In the genomic region with DNA sequence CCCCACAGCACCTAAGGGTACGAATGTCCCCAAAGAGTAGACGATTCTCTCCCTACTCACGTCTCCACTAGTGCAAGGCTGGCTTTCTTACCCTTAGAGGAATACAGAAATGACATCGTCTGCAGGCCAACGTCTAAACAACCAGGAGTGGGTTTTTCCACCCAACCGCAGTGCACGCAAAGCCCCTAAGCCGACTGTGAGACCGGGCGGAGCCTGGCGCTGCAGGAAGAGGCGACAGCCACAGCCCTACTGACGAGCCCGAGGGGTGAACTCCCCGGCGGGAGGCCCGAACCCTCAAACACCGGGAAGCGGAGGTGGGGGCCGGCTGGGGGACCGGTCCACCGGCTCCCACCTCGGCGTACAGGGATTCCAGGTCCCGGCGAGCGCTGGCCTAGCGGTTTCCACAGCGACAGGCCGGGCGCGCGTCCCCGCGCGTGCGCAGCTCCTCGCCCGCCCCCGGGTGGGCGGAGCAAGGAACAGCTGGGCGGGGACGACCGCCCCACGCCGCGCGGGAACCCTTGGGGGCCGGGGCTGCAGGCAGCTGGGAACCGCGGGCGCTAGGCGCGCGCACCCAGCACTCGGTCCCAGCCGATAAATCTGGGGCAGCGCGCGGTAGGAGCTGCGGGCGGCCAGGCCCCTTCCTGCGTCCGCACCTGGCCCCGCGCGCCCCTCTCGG, we compare ENCODE assay signal across 1 cellular context.
A peak's percentile ranks its signal among the peaks of the same experiment; 100 is the strongest.
TF ChIP-seq lines count a peak whose summit lies in the region.

A gene with protein sequence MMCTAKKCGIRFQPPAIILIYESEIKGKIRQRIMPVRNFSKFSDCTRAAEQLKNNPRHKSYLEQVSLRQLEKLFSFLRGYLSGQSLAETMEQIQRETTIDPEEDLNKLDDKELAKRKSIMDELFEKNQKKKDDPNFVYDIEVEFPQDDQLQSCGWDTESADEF (minus strand): TSS at position 413 of the 676 bp plus-strand sequence. CDS start 3,593 bp downstream, outside the sequence.
A gene (plus strand): TSS at position 540 of the 676 bp plus-strand sequence.

TF ChIP-seq in K562, 482 proteins besides CTCF, POLR2A, EP300 and RAD21 (continued from another document and continues in another):
- TF ChIP-seq, protein P1, sequence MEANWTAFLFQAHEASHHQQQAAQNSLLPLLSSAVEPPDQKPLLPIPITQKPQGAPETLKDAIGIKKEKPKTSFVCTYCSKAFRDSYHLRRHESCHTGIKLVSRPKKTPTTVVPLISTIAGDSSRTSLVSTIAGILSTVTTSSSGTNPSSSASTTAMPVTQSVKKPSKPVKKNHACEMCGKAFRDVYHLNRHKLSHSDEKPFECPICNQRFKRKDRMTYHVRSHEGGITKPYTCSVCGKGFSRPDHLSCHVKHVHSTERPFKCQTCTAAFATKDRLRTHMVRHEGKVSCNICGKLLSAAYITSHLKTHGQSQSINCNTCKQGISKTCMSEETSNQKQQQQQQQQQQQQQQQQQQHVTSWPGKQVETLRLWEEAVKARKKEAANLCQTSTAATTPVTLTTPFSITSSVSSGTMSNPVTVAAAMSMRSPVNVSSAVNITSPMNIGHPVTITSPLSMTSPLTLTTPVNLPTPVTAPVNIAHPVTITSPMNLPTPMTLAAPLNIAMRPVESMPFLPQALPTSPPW (CRISPR knock-in tag; IDR thresholded peaks at IDR 0.05): peak; percentile 84
- TF ChIP-seq MAFK (IDR thresholded peaks at IDR 0.05; ENCODE audit: low read length) (no peak), ZNF212 (CRISPR knock-in tag; IDR thresholded peaks at IDR 0.05) (no peak), ZFP36 (IDR thresholded peaks at IDR 0.05; ENCODE audit: low read depth, low read length, partially characterized antibody) (no peak), ZNF41 (CRISPR knock-in tag; conservative IDR thresholded peaks at IDR 0.05) (no peak), PML (IDR thresholded peaks at IDR 0.05; ENCODE audit: low read length) (no peak), TCF3 (CRISPR knock-in tag; IDR thresholded peaks at IDR 0.05) (no peak), ATF7 (IDR thresholded peaks at IDR 0.05) (peak; percentile 68), PHB (CRISPR knock-in tag; IDR thresholded peaks at IDR 0.05) (no peak), XRCC3 (IDR thresholded peaks at IDR 0.05) (no peak), HMG20A (CRISPR knock-in tag; conservative IDR thresholded peaks at IDR 0.05) (no peak), MBD2 (IDR thresholded peaks at IDR 0.05; ENCODE audit: borderline replicate concordance, low read depth) (peak; percentile 10; the same call in 1 of the 2 replicates), SAFB (IDR thresholded peaks at IDR 0.05; ENCODE audit: borderline replicate concordance, low read depth, low read length) (peak; percentile 94), ZNF121 (CRISPR knock-in tag; conservative IDR thresholded peaks at IDR 0.05) (no peak), NELFE (IDR thresholded peaks at IDR 0.05; ENCODE audit: insufficient read depth, insufficient read length) (no peak), TAF15 (IDR thresholded peaks at IDR 0.05; ENCODE audit: low read depth, low read length) (no peak), TOE1 (IDR thresholded peaks at IDR 0.05; ENCODE audit: borderline replicate concordance) (no peak), TOE1 (CRISPR knock-in tag; IDR thresholded peaks at IDR 0.05; ENCODE audit: borderline replicate concordance, low read depth) (no peak), MAFF (IDR thresholded peaks at IDR 0.05; ENCODE audit: low read length) (no peak), TSC22D4 (tag; IDR thresholded peaks at IDR 0.05) (no peak), ZNF175 (CRISPR knock-in tag; IDR thresholded peaks at IDR 0.05; ENCODE audit: low read depth) (no peak), HNRNPH1 (optimal IDR thresholded peaks at IDR 0.05; ENCODE audit: low read depth, low read length) (no peak), KLF10 (CRISPR knock-in tag; IDR thresholded peaks at IDR 0.05) (no peak), RBM34 (IDR thresholded peaks at IDR 0.05; ENCODE audit: borderline replicate concordance, insufficient read depth, low read length) (no peak), JUND (IDR thresholded peaks at IDR 0.05; ENCODE audit: borderline replicate concordance, low read depth, low read length) (0 out of 2 replicates have a peak, but pooled peaks have one; percentile 0), JUND (tag; IDR thresholded peaks at IDR 0.05; ENCODE audit: borderline replicate concordance, low read depth, low read length) (no peak), CBFB (CRISPR knock-in tag; IDR thresholded peaks at IDR 0.05) (no peak), ZFX (CRISPR knock-in tag; IDR thresholded peaks at IDR 0.05) (peak; percentile 78; the same call in 1 of the 2 replicates), ZNF384 (IDR thresholded peaks at IDR 0.05; ENCODE audit: low read depth, low read length) (no peak), KAT2B (IDR thresholded peaks at IDR 0.05; ENCODE audit: low read depth, low read length) (no peak), TAF1 (IDR thresholded peaks at IDR 0.05; ENCODE audit: control insufficient read depth, extremely low read depth, insufficient read depth, low read length, severe bottlenecking) (no peak), ZC3H11A (IDR thresholded peaks at IDR 0.05; ENCODE audit: low read depth, low read length) (no peak), POLR3A (IDR thresholded peaks at IDR 0.05; ENCODE audit: borderline replicate concordance, extremely low read depth, insufficient read depth, insufficient read length) (no peak), ZFP30 (CRISPR knock-in tag; IDR thresholded peaks at IDR 0.05; ENCODE audit: borderline replicate concordance) (no peak), MEF2A (IDR thresholded peaks at IDR 0.05; ENCODE audit: control insufficient read depth, low read depth, low read length) (no peak), SREBF1 (IDR thresholded peaks at IDR 0.05; ENCODE audit: borderline replicate concordance, low read depth, low read length) (no peak), LEF1 (IDR thresholded peaks at IDR 0.05) (0 out of 2 replicates have a peak, but pooled peaks have one; percentile 16), RBM14 (IDR thresholded peaks at IDR 0.05; ENCODE audit: borderline replicate concordance, insufficient read depth, low read depth, low read length) (no peak), STAT5A (IDR thresholded peaks at IDR 0.05; ENCODE audit: borderline replicate concordance, low read length) (no peak), RFX1 (IDR thresholded peaks at IDR 0.05) (peak; percentile 88), GTF2F1 (IDR thresholded peaks at IDR 0.05; ENCODE audit: low read depth, low read length) (no peak), CAMTA2 (CRISPR knock-in tag; conservative IDR thresholded peaks at IDR 0.05) (no peak), FUS (optimal IDR thresholded peaks at IDR 0.05; ENCODE audit: low read depth, low read length) (peak; percentile 23), NR1H2 (CRISPR knock-in tag; IDR thresholded peaks at IDR 0.05) (no peak), DIDO1 (tag; IDR thresholded peaks at IDR 0.05; ENCODE audit: low read depth) (no peak), TARDBP (IDR thresholded peaks at IDR 0.05) (no peak)
- TF ChIP-seq, protein P2, sequence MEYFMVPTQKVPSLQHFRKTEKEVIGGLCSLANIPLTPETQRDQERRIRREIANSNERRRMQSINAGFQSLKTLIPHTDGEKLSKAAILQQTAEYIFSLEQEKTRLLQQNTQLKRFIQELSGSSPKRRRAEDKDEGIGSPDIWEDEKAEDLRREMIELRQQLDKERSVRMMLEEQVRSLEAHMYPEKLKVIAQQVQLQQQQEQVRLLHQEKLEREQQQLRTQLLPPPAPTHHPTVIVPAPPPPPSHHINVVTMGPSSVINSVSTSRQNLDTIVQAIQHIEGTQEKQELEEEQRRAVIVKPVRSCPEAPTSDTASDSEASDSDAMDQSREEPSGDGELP (CRISPR knock-in tag; IDR thresholded peaks at IDR 0.05; ENCODE audit: borderline replicate concordance): peak; percentile 96
- TF ChIP-seq, protein P3, sequence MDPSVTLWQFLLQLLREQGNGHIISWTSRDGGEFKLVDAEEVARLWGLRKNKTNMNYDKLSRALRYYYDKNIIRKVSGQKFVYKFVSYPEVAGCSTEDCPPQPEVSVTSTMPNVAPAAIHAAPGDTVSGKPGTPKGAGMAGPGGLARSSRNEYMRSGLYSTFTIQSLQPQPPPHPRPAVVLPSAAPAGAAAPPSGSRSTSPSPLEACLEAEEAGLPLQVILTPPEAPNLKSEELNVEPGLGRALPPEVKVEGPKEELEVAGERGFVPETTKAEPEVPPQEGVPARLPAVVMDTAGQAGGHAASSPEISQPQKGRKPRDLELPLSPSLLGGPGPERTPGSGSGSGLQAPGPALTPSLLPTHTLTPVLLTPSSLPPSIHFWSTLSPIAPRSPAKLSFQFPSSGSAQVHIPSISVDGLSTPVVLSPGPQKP (CRISPR knock-in tag; IDR thresholded peaks at IDR 0.05): no peak
- TF ChIP-seq, protein P4, sequence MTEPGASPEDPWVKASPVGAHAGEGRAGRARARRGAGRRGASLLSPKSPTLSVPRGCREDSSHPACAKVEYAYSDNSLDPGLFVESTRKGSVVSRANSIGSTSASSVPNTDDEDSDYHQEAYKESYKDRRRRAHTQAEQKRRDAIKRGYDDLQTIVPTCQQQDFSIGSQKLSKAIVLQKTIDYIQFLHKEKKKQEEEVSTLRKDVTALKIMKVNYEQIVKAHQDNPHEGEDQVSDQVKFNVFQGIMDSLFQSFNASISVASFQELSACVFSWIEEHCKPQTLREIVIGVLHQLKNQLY (CRISPR knock-in tag; conservative IDR thresholded peaks at IDR 0.05): no peak
- TF ChIP-seq, protein P5, sequence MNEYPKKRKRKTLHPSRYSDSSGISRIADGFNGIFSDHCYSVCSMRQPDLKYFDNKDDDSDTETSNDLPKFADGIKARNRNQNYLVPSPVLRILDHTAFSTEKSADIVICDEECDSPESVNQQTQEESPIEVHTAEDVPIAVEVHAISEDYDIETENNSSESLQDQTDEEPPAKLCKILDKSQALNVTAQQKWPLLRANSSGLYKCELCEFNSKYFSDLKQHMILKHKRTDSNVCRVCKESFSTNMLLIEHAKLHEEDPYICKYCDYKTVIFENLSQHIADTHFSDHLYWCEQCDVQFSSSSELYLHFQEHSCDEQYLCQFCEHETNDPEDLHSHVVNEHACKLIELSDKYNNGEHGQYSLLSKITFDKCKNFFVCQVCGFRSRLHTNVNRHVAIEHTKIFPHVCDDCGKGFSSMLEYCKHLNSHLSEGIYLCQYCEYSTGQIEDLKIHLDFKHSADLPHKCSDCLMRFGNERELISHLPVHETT (CRISPR knock-in tag; conservative IDR thresholded peaks at IDR 0.05 in 1 of 2, IDR thresholded peaks at IDR 0.05 in 1 of 2): no peak; a peak in 1 of 4 replicates
- TF ChIP-seq, protein P6, sequence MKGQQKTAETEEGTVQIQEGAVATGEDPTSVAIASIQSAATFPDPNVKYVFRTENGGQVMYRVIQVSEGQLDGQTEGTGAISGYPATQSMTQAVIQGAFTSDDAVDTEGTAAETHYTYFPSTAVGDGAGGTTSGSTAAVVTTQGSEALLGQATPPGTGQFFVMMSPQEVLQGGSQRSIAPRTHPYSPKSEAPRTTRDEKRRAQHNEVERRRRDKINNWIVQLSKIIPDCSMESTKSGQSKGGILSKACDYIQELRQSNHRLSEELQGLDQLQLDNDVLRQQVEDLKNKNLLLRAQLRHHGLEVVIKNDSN (CRISPR knock-in tag; IDR thresholded peaks at IDR 0.05): no peak
- TF ChIP-seq, protein P7, sequence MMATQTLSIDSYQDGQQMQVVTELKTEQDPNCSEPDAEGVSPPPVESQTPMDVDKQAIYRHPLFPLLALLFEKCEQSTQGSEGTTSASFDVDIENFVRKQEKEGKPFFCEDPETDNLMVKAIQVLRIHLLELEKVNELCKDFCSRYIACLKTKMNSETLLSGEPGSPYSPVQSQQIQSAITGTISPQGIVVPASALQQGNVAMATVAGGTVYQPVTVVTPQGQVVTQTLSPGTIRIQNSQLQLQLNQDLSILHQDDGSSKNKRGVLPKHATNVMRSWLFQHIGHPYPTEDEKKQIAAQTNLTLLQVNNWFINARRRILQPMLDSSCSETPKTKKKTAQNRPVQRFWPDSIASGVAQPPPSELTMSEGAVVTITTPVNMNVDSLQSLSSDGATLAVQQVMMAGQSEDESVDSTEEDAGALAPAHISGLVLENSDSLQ (IDR thresholded peaks at IDR 0.05): no peak; the same call in 1 of the 2 replicates
- TF ChIP-seq, protein P8, sequence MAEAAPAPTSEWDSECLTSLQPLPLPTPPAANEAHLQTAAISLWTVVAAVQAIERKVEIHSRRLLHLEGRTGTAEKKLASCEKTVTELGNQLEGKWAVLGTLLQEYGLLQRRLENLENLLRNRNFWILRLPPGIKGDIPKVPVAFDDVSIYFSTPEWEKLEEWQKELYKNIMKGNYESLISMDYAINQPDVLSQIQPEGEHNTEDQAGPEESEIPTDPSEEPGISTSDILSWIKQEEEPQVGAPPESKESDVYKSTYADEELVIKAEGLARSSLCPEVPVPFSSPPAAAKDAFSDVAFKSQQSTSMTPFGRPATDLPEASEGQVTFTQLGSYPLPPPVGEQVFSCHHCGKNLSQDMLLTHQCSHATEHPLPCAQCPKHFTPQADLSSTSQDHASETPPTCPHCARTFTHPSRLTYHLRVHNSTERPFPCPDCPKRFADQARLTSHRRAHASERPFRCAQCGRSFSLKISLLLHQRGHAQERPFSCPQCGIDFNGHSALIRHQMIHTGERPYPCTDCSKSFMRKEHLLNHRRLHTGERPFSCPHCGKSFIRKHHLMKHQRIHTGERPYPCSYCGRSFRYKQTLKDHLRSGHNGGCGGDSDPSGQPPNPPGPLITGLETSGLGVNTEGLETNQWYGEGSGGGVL (CRISPR knock-in tag; IDR thresholded peaks at IDR 0.05): no peak
- TF ChIP-seq, protein P9, sequence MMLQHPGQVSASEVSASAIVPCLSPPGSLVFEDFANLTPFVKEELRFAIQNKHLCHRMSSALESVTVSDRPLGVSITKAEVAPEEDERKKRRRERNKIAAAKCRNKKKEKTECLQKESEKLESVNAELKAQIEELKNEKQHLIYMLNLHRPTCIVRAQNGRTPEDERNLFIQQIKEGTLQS (IDR thresholded peaks at IDR 0.05): no peak
- TF ChIP-seq, protein P9 (CRISPR knock-in tag; conservative IDR thresholded peaks at IDR 0.05): no peak
- TF ChIP-seq, protein P10, sequence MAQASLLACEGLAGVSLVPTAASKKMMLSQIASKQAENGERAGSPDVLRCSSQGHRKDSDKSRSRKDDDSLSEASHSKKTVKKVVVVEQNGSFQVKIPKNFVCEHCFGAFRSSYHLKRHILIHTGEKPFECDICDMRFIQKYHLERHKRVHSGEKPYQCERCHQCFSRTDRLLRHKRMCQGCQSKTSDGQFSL (CRISPR knock-in tag; IDR thresholded peaks at IDR 0.05): no peak
- TF ChIP-seq, protein P10 (tag; IDR thresholded peaks at IDR 0.05): no peak
- TF ChIP-seq, protein P11, sequence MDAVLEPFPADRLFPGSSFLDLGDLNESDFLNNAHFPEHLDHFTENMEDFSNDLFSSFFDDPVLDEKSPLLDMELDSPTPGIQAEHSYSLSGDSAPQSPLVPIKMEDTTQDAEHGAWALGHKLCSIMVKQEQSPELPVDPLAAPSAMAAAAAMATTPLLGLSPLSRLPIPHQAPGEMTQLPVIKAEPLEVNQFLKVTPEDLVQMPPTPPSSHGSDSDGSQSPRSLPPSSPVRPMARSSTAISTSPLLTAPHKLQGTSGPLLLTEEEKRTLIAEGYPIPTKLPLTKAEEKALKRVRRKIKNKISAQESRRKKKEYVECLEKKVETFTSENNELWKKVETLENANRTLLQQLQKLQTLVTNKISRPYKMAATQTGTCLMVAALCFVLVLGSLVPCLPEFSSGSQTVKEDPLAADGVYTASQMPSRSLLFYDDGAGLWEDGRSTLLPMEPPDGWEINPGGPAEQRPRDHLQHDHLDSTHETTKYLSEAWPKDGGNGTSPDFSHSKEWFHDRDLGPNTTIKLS (IDR thresholded peaks at IDR 0.05; ENCODE audit: borderline replicate concordance, low read depth): no peak
